22 cellular contexts compared by ENCODE assay signal in genomic region chr22:46695346-46696224, GRCh38. TPM values are rescaled to one million over a fixed set of nuclear protein-coding genes. Genes with fewer than 3 reads are reported as not detected.
DNase-seq lines count a peak whose midpoint lies in the region; ATAC-seq and TF ChIP-seq lines count a peak whose summit lies in the region.
"Had no signal": no experiment of that assay in that cellular context is flagged by ENCODE, and none has a peak within 500 bp of the region (broad histone marks: within the 10 kb centered on the region; RNA-seq: fewer than 3 reads in every experiment).

No MANE protein-coding gene starts in this region.

- TF ChIP-seq CTCF in Calu3 (IDR thresholded peaks at IDR 0.05; ENCODE audit: unreplicated experiment), result no peak

- no peak for ATAC-seq in Right ventricle myocardium superior (ENCODE audit: poor library complexity)
- ATAC-seq in left ventricle myocardium superior, result no peak
- ATAC-seq in esophagus mucosa, result peak; percentile 16
- peak; percentile 11 for ATAC-seq in stimulated activated naive CD8-positive, alpha-beta T cell treated with anti-CD3 and anti-CD28 coated beads, Interleukin-15, Interleukin-2, amounts not matched to agents 100 U/mL and 50 U/mL, for 24 hours

- BruUV-seq in Calu3 (replicated peaks; lab: Mats Ljungman, UMichigan), result no TSS peak

- DNase-seq in Right ventricle myocardium superior, result peak; percentile 33
- no peak for DNase-seq in left ventricle myocardium superior
- DNase-seq in NCI-H1694 (lab: John Stamatoyannopoulos, UW), result peak; percentile 31
- no peak for DNase-seq in stimulated activated naive CD8-positive, alpha-beta T cell treated with anti-CD3 and anti-CD28 coated beads, Interleukin-15, Interleukin-2, amounts not matched to agents 100 U/mL and 50 U/mL, for 24 hours
- DNase-seq in Calu3, result no peak
- DNase-seq in NCI-H446 (lab: John Stamatoyannopoulos, UW), result no peak
- DNase-seq: ACHN; activated CD4-positive, alpha-beta T cell treated with anti-CD3 and anti-CD28 coated beads, Interleukin-2, amount 10 ng/mL, durations not matched to agents 24 days and 14 days; activated CD8-positive, alpha-beta memory T cell treated with anti-CD3 and anti-CD28 coated beads for 24 hours; activated T-cell treated with anti-CD3 and anti-CD28 coated beads for 4 hours; CD4-positive, alpha-beta memory T cell; colonic mucosa; effector CD4-positive, alpha-beta T cell; mesendoderm; NCI-H1436 treated with DMSO at 0.1 percent for 48 hours; stimulated activated CD4-positive, alpha-beta T cell treated with anti-CD3 and anti-CD28 coated beads, Interleukin-1b, Interleukin-23, amount 100 ng/mL, for 48 hours; T-helper 9 cell; WERI-Rb-1 had no signal

- no peak overlapping the region for H3K4me3 Mint-ChIP-seq in Calu3 (ENCODE audit: low read depth, unreplicated experiment)
- H3K4me3 Mint-ChIP-seq: activated CD4-positive, alpha-beta T cell treated with anti-CD3 and anti-CD28 coated beads, Interleukin-2, amount 10 ng/mL, durations not matched to agents 24 days and 14 days; activated naive CD8-positive, alpha-beta T cell; B cell; CD4-positive, alpha-beta memory T cell; neural progenitor cell had no signal

- CTCF ChIA-PET in Calu3 (lab: Charles Lee), result no interaction called here

- no peaks in the 10 kb centered on the region for H3K9me3 Mint-ChIP-seq in Calu3 (ENCODE audit: low read depth, unreplicated experiment)
- H3K9me3 Mint-ChIP-seq: activated CD4-positive, alpha-beta T cell treated with anti-CD3 and anti-CD28 coated beads, Interleukin-2, amount 10 ng/mL, durations not matched to agents 24 days and 14 days; CD4-positive, alpha-beta memory T cell; neural progenitor cell had no signal

- no peaks in the 10 kb centered on the region for H3K4me1 Mint-ChIP-seq in Calu3 (ENCODE audit: low read depth, unreplicated experiment)
- H3K4me1 Mint-ChIP-seq: activated CD4-positive, alpha-beta T cell treated with anti-CD3 and anti-CD28 coated beads, Interleukin-2, amount 10 ng/mL, durations not matched to agents 24 days and 14 days; B cell; neural progenitor cell had no signal

- H3K27ac Mint-ChIP-seq in Calu3 (ENCODE audit: unreplicated experiment), result no peak overlapping the region
- H3K27ac Mint-ChIP-seq: activated CD4-positive, alpha-beta T cell treated with anti-CD3 and anti-CD28 coated beads, Interleukin-2, amount 10 ng/mL, durations not matched to agents 24 days and 14 days; B cell had no signal

- no peaks in the 10 kb centered on the region for H3K27me3 Mint-ChIP-seq in Calu3 (ENCODE audit: unreplicated experiment)
- H3K27me3 Mint-ChIP-seq: activated CD4-positive, alpha-beta T cell treated with anti-CD3 and anti-CD28 coated beads, Interleukin-2, amount 10 ng/mL, durations not matched to agents 24 days and 14 days; activated naive CD8-positive, alpha-beta T cell; B cell; CD4-positive, alpha-beta memory T cell had no signal

- peaks cover 23% of the 10 kb centered on the region for H3K36me3 Mint-ChIP-seq in Calu3 (ENCODE audit: insufficient read depth, unreplicated experiment)
- H3K36me3 Mint-ChIP-seq: activated naive CD8-positive, alpha-beta T cell had no signal

- intact Hi-C loops in Right ventricle myocardium superior (cut with DNase I), result no loop called here
- intact Hi-C loops in left ventricle myocardium superior (cut with micrococcal nuclease), result no loop called here
- intact Hi-C loops in Calu3 (cut with micrococcal nuclease; ENCODE audit: unreplicated experiment), result no loop called here

RNA-seq across cellular contexts. Expression of gene CERK, which starts 42.5 kb away (rescaled TPM):
- 69.0 TPM for total RNA-seq in Right ventricle myocardium superior
- total RNA-seq in left ventricle myocardium superior, result 87.5 TPM
- total RNA-seq in esophagus mucosa, result 21.9 TPM
- 20.3 and 25.0 TPM in 2 replicates for total RNA-seq in Calu3 (2022)

Comparison
In these comparisons a context has a peak if more than half of its experiments do, and no peak if none do; other contexts are left out.
1. DNase-seq: peak in Right ventricle myocardium superior (single experiment) and NCI-H1694 (single experiment); none in left ventricle myocardium superior (single experiment), stimulated activated naive CD8-positive, alpha-beta T cell treated with anti-CD3 and anti-CD28 coated beads, Interleukin-15, Interleukin-2, amounts not matched to agents 100 U/mL and 50 U/mL, for 24 hours (single experiment), Calu3 (single experiment) and NCI-H446 (0 of 2).
2. ATAC-seq: peak in esophagus mucosa (single experiment) and stimulated activated naive CD8-positive, alpha-beta T cell treated with anti-CD3 and anti-CD28 coated beads, Interleukin-15, Interleukin-2, amounts not matched to agents 100 U/mL and 50 U/mL, for 24 hours (single experiment); none in Right ventricle myocardium superior (single experiment) and left ventricle myocardium superior (single experiment).